ENCODE assay signal across 7 cellular contexts in genomic region chr4:121462660-121463261, GRCh38.
A peak's percentile ranks its signal among the peaks of the same experiment; 100 is the strongest.
DNase-seq lines count a peak whose midpoint lies in the region; ATAC-seq and TF ChIP-seq lines count a peak whose summit lies in the region.

No MANE protein-coding gene starts in this region.

- TF ChIP-seq CTCF in astrocyte of the spinal cord (IDR thresholded peaks at IDR 0.05; ENCODE audit: low read depth, low read length): peak; percentile 85

- no peak overlapping the region for H3K9ac ChIP-seq in NT2/D1 (ENCODE audit: insufficient read length, low read depth)

- H3K4me3 ChIP-seq in NT2/D1 (ENCODE audit: insufficient read length, low read depth) (no peak overlapping the region), astrocyte of the spinal cord (ENCODE audit: low read depth, low read length) (no peak overlapping the region)

- H3K4me1 ChIP-seq in NT2/D1 (ENCODE audit: insufficient read depth, insufficient read length): no peaks in the 10 kb centered on the region

- in situ Hi-C loops in G401 (cut with HindIII; ENCODE audit: low sequenced_read_pairs) (no loop called here), astrocyte of the spinal cord (cut with HindIII; ENCODE audit: low sequenced_read_pairs) (no loop called here)

- H3K36me3 ChIP-seq in NT2/D1 (ENCODE audit: insufficient read depth, insufficient read length, low read length): no peaks in the 10 kb centered on the region

- ATAC-seq in GM19395 (IDR thresholded peaks at IDR 0.05; ENCODE audit: unreplicated experiment): peak; percentile 92
- ATAC-seq in HG03196 (IDR thresholded peaks at IDR 0.05; ENCODE audit: unreplicated experiment): peak; percentile 85

- DNase-seq in G401 (ENCODE audit: low spot score) (peak; percentile 14), NT2/D1 (ENCODE audit: low read depth, low spot score) (peak; percentile 55), astrocyte of the spinal cord (ENCODE audit: low read depth, low spot score) (peak; percentile 72), inferior parietal cortex (ENCODE audit: extremely low spot score) (peak; percentile 79)
- peak; percentile 7 for DNase-seq in stimulated activated CD8-positive, alpha-beta memory T cell treated with anti-CD3 and anti-CD28 coated beads, Interleukin-4, amount 100 ng/mL, for 24 hours (ENCODE audit: low read depth)

- no peaks in the 10 kb centered on the region for H3K27me3 ChIP-seq in NT2/D1 (ENCODE audit: insufficient read depth, insufficient read length)

- H3K9me3 ChIP-seq in NT2/D1 (ENCODE audit: insufficient read depth, low read length): no peaks in the 10 kb centered on the region

Comparison
In these comparisons a context has a peak if more than half of its experiments do, and no peak if none do; other contexts are left out.
1. DNase-seq: peak in every context shown above with its lines; median percentile 79 in inferior parietal cortex; 72 in astrocyte of the spinal cord; 55 in NT2/D1; 14 in G401; 7 in stimulated activated CD8-positive, alpha-beta memory T cell treated with anti-CD3 and anti-CD28 coated beads, Interleukin-4, amount 100 ng/mL, for 24 hours.